ENCODE assay signal across 10 cellular contexts in genomic region chr20:17612975-17613327, GRCh38. TPM values are rescaled to one million over a fixed set of nuclear protein-coding genes. Genes with fewer than 3 reads are reported as not detected.
DNase-seq lines count a peak whose midpoint lies in the region; ATAC-seq, FAIRE-seq and TF ChIP-seq lines count a peak whose summit lies in the region.
"Had no signal": no experiment of that assay in that cellular context is flagged by ENCODE, and none has a peak within 500 bp of the region (broad histone marks: within the 10 kb centered on the region; RNA-seq: fewer than 3 reads in every experiment).

No MANE protein-coding gene starts in this region.

- intact Hi-C loops in endothelial cell of umbilical vein (cut with micrococcal nuclease): loop anchor here (1.0 kb wide), 2 partner anchors 82 to 108 kb away; partner anchors contain the start of gene BFSP1
- intact Hi-C loops in prostate gland (cut with DNase I): loop anchor here (5.0 kb wide), 1 partner anchor 41 kb away; the partner anchor contains the start of gene DSTN
- intact Hi-C loops in OCI-LY7 (cut with micrococcal nuclease; ENCODE audit: unreplicated experiment): no loop called here
- intact Hi-C loops in gastrocnemius medialis (cut with DNase I; ENCODE audit: low total_unique reads): loop anchor here (5.0 kb wide), 1 partner anchor 41 kb away; the partner anchor contains the start of gene DSTN

- WGBS in SK-N-SH (ENCODE audit: low lambda C conversion rate): 87% methylated on average over 6 of the region's 7 CpGs
- 77% methylated on average over 7 of the region's 7 CpGs for WGBS in prostate gland

- no peak for TF ChIP-seq POLR2A in endothelial cell of umbilical vein (IDR thresholded peaks at IDR 0.05; ENCODE audit: low read depth, low read length)
- no peak for TF ChIP-seq POLR2A in prostate gland (IDR thresholded peaks at IDR 0.05)
- no peak for TF ChIP-seq POLR2A in gastrocnemius medialis (IDR thresholded peaks at IDR 0.05)

- H3K9ac ChIP-seq in SK-N-SH (no peak overlapping the region), endothelial cell of umbilical vein (replicated peaks; ENCODE audit: extremely low read depth, insufficient read depth, low read length) (no peak overlapping the region)

- no peaks in the 10 kb centered on the region for H3K4me1 ChIP-seq in SK-N-SH (ENCODE audit: control insufficient read depth in 1 of 2, insufficient read depth in 2 of 2, low read depth in 1 of 2, low read length in 1 of 2)
- peaks cover 22% of the 10 kb centered on the region for H3K4me1 ChIP-seq in SJSA1 (replicated peaks)
- no peaks in the 10 kb centered on the region for H3K4me1 ChIP-seq in endothelial cell of umbilical vein (ENCODE audit: control insufficient read depth, extremely low read depth, insufficient read depth, low read length)
- peaks cover 8% of the 10 kb centered on the region for H3K4me1 ChIP-seq in prostate gland (replicated peaks)
- no peaks in the 10 kb centered on the region for H3K4me1 ChIP-seq in OCI-LY7 (ENCODE audit: insufficient read depth, low read length, poor library complexity, severe bottlenecking)
- peaks cover 0 to 7% of the 10 kb centered on the region in 2 donors for H3K4me1 ChIP-seq in gastrocnemius medialis

- H3K4me2 ChIP-seq in SK-N-SH (no peak overlapping the region), endothelial cell of umbilical vein (ENCODE audit: insufficient read depth, low read length) (no peak overlapping the region), OCI-LY7 (ENCODE audit: low read length) (no peak overlapping the region)

- H3K9me3 ChIP-seq in SK-N-SH (no peaks in the 10 kb centered on the region), SJSA1 (replicated peaks) (no peaks in the 10 kb centered on the region), endothelial cell of umbilical vein (replicated peaks; ENCODE audit: control insufficient read depth, insufficient read depth, low read length) (no peaks in the 10 kb centered on the region), prostate gland (no peaks in the 10 kb centered on the region), OCI-LY7 (ENCODE audit: low read length) (no peaks in the 10 kb centered on the region), gastrocnemius medialis (no peaks in the 10 kb centered on the region)

- H3K9me2 ChIP-seq in SK-N-SH (no peaks in the 10 kb centered on the region), OCI-LY7 (ENCODE audit: insufficient read depth, low read length) (no peaks in the 10 kb centered on the region)

- no peaks in the 10 kb centered on the region for H3K9me1 ChIP-seq in endothelial cell of umbilical vein (replicated peaks; ENCODE audit: control insufficient read depth, extremely low read depth, insufficient read depth, low read length)

- no peak for FAIRE-seq in endothelial cell of umbilical vein (lab: Jason Lieb, UNC)
- FAIRE-seq: G401.6 had no signal

- TF ChIP-seq RAD21 in SK-N-SH (IDR thresholded peaks at IDR 0.05; ENCODE audit: low read length): no peak

- no peaks in the 10 kb centered on the region for H3K27me3 ChIP-seq in SK-N-SH (ENCODE audit: insufficient read depth)
- H3K27me3 ChIP-seq in SJSA1 (replicated peaks): no peaks in the 10 kb centered on the region
- H3K27me3 ChIP-seq in endothelial cell of umbilical vein (ENCODE audit: control insufficient read depth in 2 of 2, insufficient read depth in 2 of 2, low read length in 2 of 2): no peaks in the 10 kb centered on the region
- H3K27me3 ChIP-seq in prostate gland (replicated peaks; ENCODE audit: insufficient read depth): no peaks in the 10 kb centered on the region
- H3K27me3 ChIP-seq in gastrocnemius medialis: no peaks in the 10 kb centered on the region

- peaks cover 14% of the 10 kb centered on the region for H3F3A ChIP-seq in SK-N-SH (replicated peaks; ENCODE audit: insufficient read depth)

- H3K36me3 ChIP-seq in SK-N-SH (replicated peaks in 1 of 2; ENCODE audit: control insufficient read depth in 1 of 2, insufficient read depth in 2 of 2, low read length in 1 of 2) (peaks cover 8 to 29% of the 10 kb centered on the region in 2 experiments), SJSA1 (peaks cover 96% of the 10 kb centered on the region), endothelial cell of umbilical vein (ENCODE audit: control insufficient read depth in 2 of 2, extremely low read depth in 1 of 2, insufficient read depth in 2 of 2, low read length in 2 of 2) (peaks cover 7 to 34% of the 10 kb centered on the region in 2 experiments), prostate gland (peaks cover 0 to 1% of the 10 kb centered on the region in 2 donors), OCI-LY7 (ENCODE audit: insufficient read depth, low read length) (no peaks in the 10 kb centered on the region), gastrocnemius medialis (no peaks in the 10 kb centered on the region)

- in situ Hi-C loops in gastrocnemius medialis (cut with MboI; ENCODE audit: low sequenced_read_pairs in 4 of 4): no loop called here

- dilution Hi-C loops in endothelial cell of umbilical vein (cut with MboI; ENCODE audit: extremely low pct_ligation_motif_present, low sequenced_read_pairs): no loop called here

- DNase-seq in SK-N-SH: peak; percentile 3
- no peak for DNase-seq in SJSA1 (ENCODE audit: low read depth in 1 of 2, low spot score in 2 of 2)
- DNase-seq in endothelial cell of umbilical vein (ENCODE audit: low read depth, low spot score): no peak
- DNase-seq in prostate gland (ENCODE audit: low spot score): no peak
- DNase-seq in NOMO-1 treated with dmso at 0.1 percent for 144 hours (lab: John Stamatoyannopoulos, UW; ENCODE audit: unreplicated experiment): no peak
- no peak for DNase-seq in OCI-LY7 (ENCODE audit: low spot score)
- no peak for DNase-seq in gastrocnemius medialis
- DNase-seq: kidney glomerular epithelial cell had no signal

- H3K79me2 ChIP-seq in SK-N-SH (ENCODE audit: insufficient read depth) (peaks cover 4% of the 10 kb centered on the region; the same call in 1 of the 2 replicates), endothelial cell of umbilical vein (ENCODE audit: control insufficient read depth, insufficient read depth, low read length) (no peaks in the 10 kb centered on the region), OCI-LY7 (ENCODE audit: insufficient read depth, low read depth, low read length) (no peaks in the 10 kb centered on the region)

- H2AFZ ChIP-seq in SK-N-SH (ENCODE audit: low read depth): no peak overlapping the region
- H2AFZ ChIP-seq in endothelial cell of umbilical vein (ENCODE audit: low read depth, low read length): no peak overlapping the region
- no peak overlapping the region for H2AFZ ChIP-seq in OCI-LY7 (ENCODE audit: low read length)

- TF ChIP-seq CTCF in SK-N-SH (IDR thresholded peaks at IDR 0.05) (no peak), endothelial cell of umbilical vein (IDR thresholded peaks at IDR 0.05; ENCODE audit: extremely low read depth in 1 of 2, insufficient read depth in 1 of 2, low read depth in 1 of 2, low read length in 2 of 2) (no peak), prostate gland (IDR thresholded peaks at IDR 0.05) (no peak), OCI-LY7 (conservative IDR thresholded peaks at IDR 0.05; ENCODE audit: low read length) (no peak), gastrocnemius medialis (IDR thresholded peaks at IDR 0.05 in 4 of 5, conservative IDR thresholded peaks at IDR 0.05 in 1 of 5) (no peak)

- H4K20me1 ChIP-seq in SK-N-SH (ENCODE audit: insufficient read depth) (peaks cover 23% of the 10 kb centered on the region; the same call in 1 of the 2 replicates), endothelial cell of umbilical vein (replicated peaks; ENCODE audit: control insufficient read depth, extremely low read depth, insufficient read depth, low read length) (no peaks in the 10 kb centered on the region), OCI-LY7 (ENCODE audit: insufficient read depth, low read length) (no peaks in the 10 kb centered on the region)

- no peak for ATAC-seq in SK-N-SH treated with all-trans-retinoic acid at 6 μM for 48 hours
- no peak for ATAC-seq in gastrocnemius medialis

- no peak for TF ChIP-seq EP300 in SK-N-SH (IDR thresholded peaks at IDR 0.05; ENCODE audit: borderline replicate concordance in 1 of 2, low read depth in 1 of 2, low read length in 1 of 2)

- CTCF ChIA-PET in SK-N-SH (lab: Yijun Ruan, JAX): interaction anchor here (0.6 to 8.7 kb wide), 4 partner anchors 69 to 108 kb away, joined by 3 to 96 read pairs (median 4); partner anchors contain the start of gene RRBP1
- CTCF ChIA-PET in endothelial cell of umbilical vein (lab: Charles Lee): interaction anchor here (0.7 to 7.7 kb wide), 4 partner anchors 43 to 326 kb away, joined by 3 to 89 read pairs (median 6); partner anchors contain the start of gene DSTN
- CTCF ChIA-PET in OCI-LY7 (lab: Charles Lee; ENCODE audit: unreplicated experiment): no interaction called here

- H3K4me3 ChIP-seq in SK-N-SH (ENCODE audit: low read depth in 2 of 2, low read length in 1 of 2) (no peak overlapping the region), SJSA1 (no peak overlapping the region), endothelial cell of umbilical vein (replicated peaks in 1 of 3; ENCODE audit: insufficient read depth in 1 of 3, low read depth in 1 of 3, low read length in 3 of 3) (no peak overlapping the region), prostate gland (no peak overlapping the region), OCI-LY7 (ENCODE audit: low read depth, low read length, poor library complexity, severe bottlenecking) (no peak overlapping the region), gastrocnemius medialis (no peak overlapping the region)

- POLR2A ChIA-PET in SK-N-SH (lab: Yijun Ruan, JAX) (no interaction called here), endothelial cell of umbilical vein (lab: Charles Lee) (no interaction called here), OCI-LY7 (lab: Charles Lee) (no interaction called here)

- no TSS peak for BruUV-seq in endothelial cell of umbilical vein (replicated peaks; lab: Mats Ljungman, UMichigan)
- BruUV-seq in OCI-LY7 (replicated peaks; lab: Mats Ljungman, UMichigan): no TSS peak

- peak overlapping the region in 1 of 2 experiments; percentile 27; a peak in 1 of 4 replicates for H3K27ac ChIP-seq in SK-N-SH (ENCODE audit: low read depth in 2 of 2, low read length in 1 of 2)
- peak overlapping the region; percentile 68 for H3K27ac ChIP-seq in SJSA1
- H3K27ac ChIP-seq in endothelial cell of umbilical vein (ENCODE audit: insufficient read depth, low read depth, low read length): peak overlapping the region; percentile 2
- H3K27ac ChIP-seq in prostate gland: peak overlapping the region; percentile 43 to 44
- H3K27ac ChIP-seq in OCI-LY7 (ENCODE audit: low read depth, low read length, poor library complexity, severe bottlenecking): no peak overlapping the region
- H3K27ac ChIP-seq in gastrocnemius medialis: no peak overlapping the region

RNA-seq across cellular contexts. Expression of gene DSTN, which starts 43.1 kb away (rescaled TPM):
- polyA plus RNA-seq in SK-N-SH (2012; rRNA removed) (151 and 167 TPM in 2 replicates), endothelial cell of umbilical vein (46.8 and 66.1 TPM in 2 replicates)
- 249 and 348 TPM in 2 replicates for polyA plus RNA-seq in SK-N-SH (2012; cell fraction: cytosol; rRNA removed)
- 57.6 and 74.2 TPM in 2 replicates for polyA plus RNA-seq in SK-N-SH (2012; cell fraction: nucleus; rRNA removed)
- 480 and 557 TPM in 2 replicates for total RNA-seq in SJSA1 (2014; rRNA removed; shearing (Covaris generic))
- total RNA-seq in endothelial cell of umbilical vein (300 and 307 TPM in 2 replicates), prostate gland (100 to 1,000 TPM; 284 to 559 TPM), OCI-LY7 (2022) (58.1 and 61.2 TPM in 2 replicates), gastrocnemius medialis (100 to 1,000 TPM in 1 of 4 donors, 10 to 100 TPM in 3; 79.2 to 128 (median 88.5) TPM)
- polyA plus RNA-seq in endothelial cell of umbilical vein (2011; cell fraction: cytosol; rRNA removed): 172 and 181 TPM in 2 replicates
- 71.7 and 84.7 TPM in 2 replicates for polyA plus RNA-seq in endothelial cell of umbilical vein (2011; cell fraction: nucleus; rRNA removed)
- 369 and 386 TPM in 2 replicates for polyA plus RNA-seq in endothelial cell of umbilical vein (2012)
- polyA minus RNA-seq in endothelial cell of umbilical vein: 13.6 and 16.7 TPM in 2 replicates
- polyA minus RNA-seq in endothelial cell of umbilical vein (2011; cell fraction: cytosol; rRNA and poly(A)+ RNA removed): 32.0 TPM
- polyA minus RNA-seq in endothelial cell of umbilical vein (2011; cell fraction: nucleus; rRNA and poly(A)+ RNA removed): 18.4 and 19.8 TPM in 2 replicates
- 25.5 and 28.0 TPM in 2 replicates for total RNA-seq in OCI-LY7 (2014; rRNA removed; shearing (Covaris generic))

Comparison
In these comparisons a context has a peak if more than half of its experiments do, and no peak if none do; other contexts are left out.
1. H3K27ac ChIP-seq: peak in SJSA1 (single experiment), endothelial cell of umbilical vein (single experiment) and prostate gland (2 of 2); none in OCI-LY7 (single experiment) and gastrocnemius medialis (0 of 4).